Comparison of ENCODE assay signal across 8 cellular contexts in the genomic region with DNA sequence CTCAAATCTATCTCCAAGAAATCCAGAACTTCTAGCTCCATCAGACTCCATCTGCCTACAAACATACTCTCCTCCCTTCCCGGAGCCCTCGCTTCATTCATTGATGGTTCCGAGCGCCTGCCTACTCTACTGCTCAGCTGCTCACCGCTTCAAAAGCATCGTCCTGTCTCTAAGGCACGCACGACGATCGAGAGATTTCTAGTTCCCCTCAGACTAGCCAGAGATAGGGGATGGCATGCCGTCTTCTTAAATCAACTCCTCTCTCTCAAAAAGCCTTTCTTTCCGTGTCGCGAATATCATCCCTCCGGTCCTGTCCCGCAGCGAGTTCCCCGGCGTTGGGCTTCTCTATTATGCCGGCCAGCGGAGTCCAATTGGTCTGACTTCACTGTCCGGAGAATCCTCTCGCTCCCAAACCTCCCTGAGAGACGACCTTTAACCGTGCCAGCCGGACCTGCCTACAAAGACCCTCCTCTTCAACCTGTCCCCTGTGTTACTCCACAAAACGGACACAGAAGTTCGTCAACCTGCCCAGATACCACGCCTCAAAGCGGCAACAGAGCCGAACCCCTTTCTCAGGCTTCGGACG. TPM values are rescaled to one million over a fixed set of nuclear protein-coding genes. Genes with fewer than 3 reads are reported as not detected.
DNase-seq lines count a peak whose midpoint lies in the region; ATAC-seq and TF ChIP-seq lines count a peak whose summit lies in the region.

No MANE protein-coding gene starts in this region.

- H3K4me1 ChIP-seq in DOHH2 (ENCODE audit: control insufficient read depth, low read length) (peaks cover 48% of the 10 kb centered on the region), HUES6 (ENCODE audit: control insufficient read depth, insufficient read depth, low read length) (peaks cover 18% of the 10 kb centered on the region), left ventricle myocardium inferior (peaks cover 76% of the 10 kb centered on the region), sigmoid colon (peaks cover 0 to 53% (median 35%) of the 10 kb centered on the region in 4 donors)

- peak overlapping the region; percentile 74 for H3K4me2 ChIP-seq in DOHH2 (ENCODE audit: low read length)

- peak overlapping the region; percentile 93 for H3K4me3 ChIP-seq in DOHH2 (ENCODE audit: low read length)
- peak overlapping the region; percentile 94 for H3K4me3 ChIP-seq in HUES6 (ENCODE audit: low read depth, low read length)
- H3K4me3 ChIP-seq in left ventricle myocardium inferior = peak overlapping the region; percentile 94
- H3K4me3 ChIP-seq in sigmoid colon = peak overlapping the region; percentile 64 to 92 (median 78)

- peak overlapping the region; percentile 96 for H3K9ac ChIP-seq in HUES6 (ENCODE audit: low read length)

- H3K9me3 ChIP-seq in DOHH2 (ENCODE audit: control insufficient read depth, insufficient read depth, low read length) = no peaks in the 10 kb centered on the region
- H3K9me3 ChIP-seq in HUES6 (ENCODE audit: control insufficient read depth, insufficient read depth, low read depth, low read length) = no peaks in the 10 kb centered on the region
- no peaks in the 10 kb centered on the region for H3K9me3 ChIP-seq in left ventricle myocardium inferior (replicated peaks)
- no peaks in the 10 kb centered on the region for H3K9me3 ChIP-seq in sigmoid colon

- no peak for ATAC-seq in HG02588 (IDR thresholded peaks at IDR 0.05; ENCODE audit: unreplicated experiment)

- DNase-seq in activated effector memory CD4-positive, alpha-beta T cell treated with Interleukin-2 at 50 U/mL for 16 hours = peak; percentile 12
- DNase-seq in left ventricle myocardium inferior = no peak
- peak; percentile 71 for DNase-seq in sigmoid colon
- DNase-seq in T1000 (lab: John Stamatoyannopoulos, UW) = no peak
- no peak for DNase-seq in mucosa of gallbladder (ENCODE audit: low spot score)

- no peaks in the 10 kb centered on the region for H3K9me2 ChIP-seq in DOHH2 (replicated peaks; ENCODE audit: control insufficient read depth, low read length)

- peak overlapping the region; percentile 68 for H3K27ac ChIP-seq in DOHH2 (ENCODE audit: low read depth, low read length)
- H3K27ac ChIP-seq in HUES6 (ENCODE audit: low read depth, low read length) = peak overlapping the region; percentile 88
- H3K27ac ChIP-seq in left ventricle myocardium inferior (replicated peaks) = peak overlapping the region; percentile 87
- H3K27ac ChIP-seq in sigmoid colon = peak overlapping the region; percentile 82 to 94 (median 86)

- intact Hi-C loops in left ventricle myocardium inferior (cut with micrococcal nuclease) = no loop called here
- intact Hi-C loops in sigmoid colon (cut with DNase I) = no loop called here

- H3K27me3 ChIP-seq in DOHH2 (ENCODE audit: control insufficient read depth, low read length) = no peaks in the 10 kb centered on the region
- H3K27me3 ChIP-seq in HUES6 (ENCODE audit: control insufficient read depth, insufficient read depth, low read length) = no peaks in the 10 kb centered on the region
- H3K27me3 ChIP-seq in left ventricle myocardium inferior (ENCODE audit: low read depth) = no peaks in the 10 kb centered on the region
- H3K27me3 ChIP-seq in sigmoid colon = no peaks in the 10 kb centered on the region

- H3F3A ChIP-seq in DOHH2 (ENCODE audit: control insufficient read depth, insufficient read depth) = peaks cover 8% of the 10 kb centered on the region

- WGBS in sigmoid colon, 2 donors = 0 to 1% methylated on average over 33 of the region's 33 CpGs

- H3K36me3 ChIP-seq in DOHH2 (ENCODE audit: control insufficient read depth, low read length) (peaks cover 89% of the 10 kb centered on the region), HUES6 (ENCODE audit: control insufficient read depth, insufficient read depth, low read length) (peaks cover 73% of the 10 kb centered on the region), left ventricle myocardium inferior (peaks cover 62% of the 10 kb centered on the region), sigmoid colon (peaks cover 4 to 64% (median 40%) of the 10 kb centered on the region in 4 donors)

- peaks cover 75% of the 10 kb centered on the region for H3K79me2 ChIP-seq in DOHH2 (ENCODE audit: control insufficient read depth, low read length)

- TF ChIP-seq POLR2A in sigmoid colon (IDR thresholded peaks at IDR 0.05) = no peak

- no peak for TF ChIP-seq CTCF in DOHH2 (IDR thresholded peaks at IDR 0.05; ENCODE audit: low read depth, low read length, poor library complexity, severe bottlenecking)
- no peak for TF ChIP-seq CTCF in left ventricle myocardium inferior (IDR thresholded peaks at IDR 0.05; ENCODE audit: borderline replicate concordance)
- TF ChIP-seq CTCF in sigmoid colon (IDR thresholded peaks at IDR 0.05) = no peak

- no peak for TF ChIP-seq EP300 in sigmoid colon (IDR thresholded peaks at IDR 0.05)

- H4K20me1 ChIP-seq in DOHH2 (ENCODE audit: control insufficient read depth, insufficient read depth, low read depth, low read length) = peaks cover 4% of the 10 kb centered on the region; the same call in 1 of the 2 replicates

RNA-seq across cellular contexts. Expression of gene EEF1G, which starts 0.6 kb away (rescaled TPM):
- 958 TPM for total RNA-seq in left ventricle myocardium inferior
- total RNA-seq in sigmoid colon = 1,000 to 10,000 TPM; 1,344 to 1,788 (median 1,576) TPM
- polyA plus RNA-seq in sigmoid colon = 1,000 to 10,000 TPM; 1,418 to 2,108 (median 1,957) TPM
- 1,062 TPM for total RNA-seq in mucosa of gallbladder

RNA-seq across cellular contexts. Expression of gene TUT1, which starts 18.2 kb away (rescaled TPM):
- total RNA-seq in left ventricle myocardium inferior (12.5 TPM), sigmoid colon (1 to 10 TPM; 5.4 to 7.1 (median 6.2) TPM), mucosa of gallbladder (26.2 TPM)
- polyA plus RNA-seq in sigmoid colon = 10 to 100 TPM in 1 of 3 donors, 1 to 10 TPM in 2; 5.3 to 16.8 (median 6.0) TPM

RNA-seq across cellular contexts. Expression of gene AHNAK, which starts 26.5 kb away (rescaled TPM):
- total RNA-seq in left ventricle myocardium inferior = 290 TPM
- total RNA-seq in sigmoid colon = 1,000 to 10,000 TPM in 2 of 4 donors, 100 to 1,000 TPM in 2; 751 to 1,294 (median 1,065) TPM
- polyA plus RNA-seq in sigmoid colon = 100 to 1,000 TPM in 1 of 3 donors, 10 to 100 TPM in 2; 82.3 to 141 (median 85.5) TPM
- 549 TPM for total RNA-seq in mucosa of gallbladder

RNA-seq across cellular contexts. Expression of gene MTA2, which starts 28.6 kb away (rescaled TPM):
- total RNA-seq in left ventricle myocardium inferior = 26.3 TPM
- total RNA-seq in sigmoid colon = 10 to 100 TPM; 50.1 to 62.2 (median 58.1) TPM
- 10 to 100 TPM; 28.8 to 86.3 (median 36.1) TPM for polyA plus RNA-seq in sigmoid colon
- total RNA-seq in mucosa of gallbladder = 87.6 TPM

RNA-seq across cellular contexts. Expression of gene EML3, which starts 39.5 kb away (rescaled TPM):
- total RNA-seq in left ventricle myocardium inferior = 14.6 TPM
- 10 to 100 TPM; 19.6 to 39.5 (median 30.2) TPM for total RNA-seq in sigmoid colon
- 10 to 100 TPM; 10.6 to 50.7 (median 16.2) TPM for polyA plus RNA-seq in sigmoid colon
- total RNA-seq in mucosa of gallbladder = 66.1 TPM

Comparison
In these comparisons a context has a peak if more than half of its experiments do, and no peak if none do; other contexts are left out.
1. DNase-seq: peak in activated effector memory CD4-positive, alpha-beta T cell treated with Interleukin-2 at 50 U/mL for 16 hours (single experiment) and sigmoid colon (single experiment); none in left ventricle myocardium inferior (single experiment), T1000 (single experiment) and mucosa of gallbladder (single experiment).
2. Peak in every context shown above with its lines, with median percentiles within 50 percentile points of each other: H3K27ac ChIP-seq and H3K4me3 ChIP-seq.